10 cellular contexts compared by ENCODE assay signal in genomic region chr7:140922741-140923345, GRCh38. TPM values are rescaled to one million over a fixed set of nuclear protein-coding genes. Genes with fewer than 3 reads are reported as not detected.
A peak's percentile ranks its signal among the peaks of the same experiment; 100 is the strongest.
DNase-seq lines count a peak whose midpoint lies in the region; ATAC-seq and TF ChIP-seq lines count a peak whose summit lies in the region.
"Had no signal": no experiment of that assay in that cellular context is flagged by ENCODE, and none has a peak within 500 bp of the region (broad histone marks: within the 10 kb centered on the region; RNA-seq: fewer than 3 reads in every experiment).

No MANE protein-coding gene starts in this region.

- no peak overlapping the region for H2BK120ac ChIP-seq in neuronal stem cell (ENCODE audit: low read depth, low read length)

- TF ChIP-seq CTCF in cardiac muscle cell (IDR thresholded peaks at IDR 0.05; ENCODE audit: low read depth, low read length) (no peak), gastroesophageal sphincter (IDR thresholded peaks at IDR 0.05) (no peak), tibial artery (IDR thresholded peaks at IDR 0.05) (no peak)

- H2AK5ac ChIP-seq in neuronal stem cell (ENCODE audit: low read depth, low read length): no peak overlapping the region

- TF ChIP-seq EP300 in gastroesophageal sphincter (IDR thresholded peaks at IDR 0.05): no peak

- no peaks in the 10 kb centered on the region for H3K27me3 ChIP-seq in cardiac muscle cell
- H3K27me3 ChIP-seq in gastroesophageal sphincter: no peaks in the 10 kb centered on the region
- no peaks in the 10 kb centered on the region for H3K27me3 ChIP-seq in tibial artery
- H3K27me3 ChIP-seq in neuronal stem cell (ENCODE audit: control insufficient read depth in 3 of 3, insufficient read depth in 3 of 3, low read depth in 1 of 3, low read length in 3 of 3): no peaks in the 10 kb centered on the region

- H3K4me3 ChIP-seq in cardiac muscle cell (peak overlapping the region; percentile 70), gastroesophageal sphincter (peak overlapping the region; percentile 96 to 99), tibial artery (peak overlapping the region; percentile 99 to 100), neuronal stem cell (ENCODE audit: low read length in 2 of 2) (peak overlapping the region in 1 of 2 donors; percentile 63)

- DNase-seq in cardiac muscle cell (ENCODE audit: low read depth in 1 of 2, low spot score in 1 of 2) (no peak), Right ventricle myocardium inferior (ENCODE audit: missing footprints) (no peak), RKO (ENCODE audit: low spot score) (peak; percentile 17), tibial artery (no peak), NCI-H1694 (lab: John Stamatoyannopoulos, UW) (no peak), 8988T (no peak), neuronal stem cell (ENCODE audit: low spot score) (no peak)
- DNase-seq: stimulated activated CD8-positive, alpha-beta memory T cell treated with anti-CD3 and anti-CD28 coated beads, Interleukin-4, amount 100 ng/mL, for 48 hours; T-helper 1 cell had no signal

- no peak overlapping the region for H2BK15ac ChIP-seq in neuronal stem cell (ENCODE audit: low read length)

- intact Hi-C loops in Right ventricle myocardium inferior (cut with DNase I) (loop anchor here (5.0 kb wide), 1 partner anchor 89 kb away; the partner anchor contains the start of gene MRPS33), tibial artery (cut with DNase I; ENCODE audit: low total_unique reads) (loop anchor here (10.0 kb wide), 2 partner anchors 92 to 248 kb away; partner anchors contain the start of genes ADCK2 and MRPS33)

- H3K23ac ChIP-seq in neuronal stem cell (ENCODE audit: low read depth, low read length, poor library complexity): no peak overlapping the region

- ATAC-seq in Right ventricle myocardium inferior (no peak), gastroesophageal sphincter (no peak)

- H3K14ac ChIP-seq in neuronal stem cell (ENCODE audit: low read length): no peak overlapping the region

- no peak overlapping the region for H3K4me2 ChIP-seq in neuronal stem cell (ENCODE audit: insufficient read depth, low read length, poor library complexity, severe bottlenecking)

- H3K36me3 ChIP-seq in cardiac muscle cell (no peaks in the 10 kb centered on the region), gastroesophageal sphincter (no peaks in the 10 kb centered on the region), tibial artery (no peaks in the 10 kb centered on the region), neuronal stem cell (replicated peaks in 1 of 2; ENCODE audit: control insufficient read depth in 2 of 2, insufficient read depth in 2 of 2, low read length in 2 of 2) (peaks cover 0 to 4% of the 10 kb centered on the region in 2 donors)

- H3K18ac ChIP-seq in neuronal stem cell (ENCODE audit: low read length): no peak overlapping the region

- H3K4ac ChIP-seq in neuronal stem cell (ENCODE audit: low read length): no peak overlapping the region

- no peak overlapping the region for H4K8ac ChIP-seq in neuronal stem cell (ENCODE audit: low read depth, low read length)

- peaks cover 2% of the 10 kb centered on the region for H3K79me1 ChIP-seq in neuronal stem cell (ENCODE audit: low read depth, low read length)

- H3K4me1 ChIP-seq in cardiac muscle cell (ENCODE audit: low read depth): peaks cover 14% of the 10 kb centered on the region
- peaks cover 3 to 54% (median 13%) of the 10 kb centered on the region in 3 donors for H3K4me1 ChIP-seq in gastroesophageal sphincter
- peaks cover 0 to 28% (median 5%) of the 10 kb centered on the region in 4 donors for H3K4me1 ChIP-seq in tibial artery
- peaks cover 0 to 13% of the 10 kb centered on the region in 2 donors for H3K4me1 ChIP-seq in neuronal stem cell (ENCODE audit: control insufficient read depth in 2 of 2, insufficient read depth in 1 of 2, low read depth in 1 of 2, low read length in 2 of 2)

- H2AFZ ChIP-seq in neuronal stem cell (ENCODE audit: low read length): no peak overlapping the region

- no peak overlapping the region for H3K27ac ChIP-seq in cardiac muscle cell
- H3K27ac ChIP-seq in gastroesophageal sphincter: peak overlapping the region in 2 of 4 donors; percentile 100
- H3K27ac ChIP-seq in tibial artery: peak overlapping the region; percentile 100
- H3K27ac ChIP-seq in neuronal stem cell (replicated peaks; ENCODE audit: low read length): no peak overlapping the region

- H4K91ac ChIP-seq in neuronal stem cell (ENCODE audit: low read depth, low read length, poor library complexity): no peak overlapping the region

- 34 to 42% methylated on average over 2 of the region's 2 CpGs for WGBS in gastroesophageal sphincter (ENCODE audit: low coverage in 1 of 2), 2 donors
- WGBS in neuronal stem cell (ENCODE audit: extremely low coverage in 2 of 2, insufficient read length in 2 of 2, insufficient replicate concordance in 1 of 2), 2 donors: no CpG with 5 or more reads among the region's 2 CpGs

- H2BK12ac ChIP-seq in neuronal stem cell (ENCODE audit: low read length): no peak overlapping the region

- H3K9ac ChIP-seq in neuronal stem cell (ENCODE audit: low read depth, low read length, poor library complexity): no peak overlapping the region

- no peak overlapping the region for H2BK5ac ChIP-seq in neuronal stem cell (ENCODE audit: low read length)

- TF ChIP-seq POLR2A in gastroesophageal sphincter (IDR thresholded peaks at IDR 0.05): no peak

- H3K9me3 ChIP-seq in cardiac muscle cell (ENCODE audit: low read depth) (no peaks in the 10 kb centered on the region), gastroesophageal sphincter (no peaks in the 10 kb centered on the region), tibial artery (no peaks in the 10 kb centered on the region), neuronal stem cell (replicated peaks in 1 of 2; ENCODE audit: control insufficient read depth in 2 of 2, insufficient read depth in 1 of 2, low read depth in 1 of 2, low read length in 2 of 2) (peaks cover 4 to 15% of the 10 kb centered on the region in 2 donors)

RNA-seq across cellular contexts. Expression of gene BRAF, which starts 1.9 kb away (rescaled TPM):
- total RNA-seq in cardiac muscle cell (15.5 and 34.8 TPM in 2 replicates), Right ventricle myocardium inferior (16.8 TPM), gastroesophageal sphincter (10 to 100 TPM; 33.1 to 56.0 (median 44.8) TPM)
- 15.5 TPM in 2 replicates for polyA plus RNA-seq in cardiac muscle cell
- 12.3 TPM for polyA plus RNA-seq in neuronal stem cell (2013, experiment 1 of 2)
- 13.1 TPM for polyA plus RNA-seq in neuronal stem cell (2013, experiment 2 of 2)

Comparison
In these comparisons a context has a peak if more than half of its experiments do, and no peak if none do; other contexts are left out.
1. H3K27ac ChIP-seq: peak in tibial artery (2 of 2); none in cardiac muscle cell (single experiment) and neuronal stem cell (single experiment).